Comparison of ENCODE assay signal across 1 cellular context in genomic region chr2:20348542-20348941, GRCh38.
TF ChIP-seq lines count a peak whose summit lies in the region.

No MANE protein-coding gene starts in this region.

TF ChIP-seq in IMR-90, 13 proteins besides CTCF, POLR2A, EP300 and RAD21 (continued from another document):
- TF ChIP-seq CHD1 (IDR thresholded peaks at IDR 0.05; ENCODE audit: low read depth, low read length) = no peak
- TF ChIP-seq BHLHE40 (IDR thresholded peaks at IDR 0.05; ENCODE audit: low read depth, low read length) = no peak
- no peak for TF ChIP-seq SMC3 (IDR thresholded peaks at IDR 0.05; ENCODE audit: low read depth, low read length)
